21 cellular contexts compared by ENCODE assay signal in the genomic region with DNA sequence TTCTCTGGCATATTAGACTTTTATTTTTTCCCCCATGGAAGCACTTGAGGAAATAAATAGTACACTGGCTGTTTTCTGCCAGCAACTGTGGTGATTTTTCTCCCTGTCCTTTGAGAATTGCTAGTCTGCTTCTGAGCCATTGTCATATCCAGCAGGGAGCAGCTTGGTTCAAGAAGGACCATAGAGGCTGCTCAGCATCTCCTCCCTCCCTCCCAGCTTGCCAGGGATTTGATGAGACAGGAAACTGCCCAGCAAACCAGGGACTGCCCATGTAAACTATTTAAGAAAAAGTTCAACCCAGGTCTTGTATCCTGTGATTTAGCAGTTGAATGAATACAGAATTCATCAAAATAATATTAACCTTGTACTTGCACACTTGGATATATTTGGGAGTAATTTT. TPM values are rescaled to one million over a fixed set of nuclear protein-coding genes. Genes with fewer than 3 reads are reported as not detected.
A peak's percentile ranks its signal among the peaks of the same experiment; 100 is the strongest.
DNase-seq lines count a peak whose midpoint lies in the region; ATAC-seq and TF ChIP-seq lines count a peak whose summit lies in the region.
"Had no signal": no experiment of that assay in that cellular context is flagged by ENCODE, and none has a peak within 500 bp of the region (broad histone marks: within the 10 kb centered on the region; RNA-seq: fewer than 3 reads in every experiment).

No MANE protein-coding gene starts in this region.

- intact Hi-C loops in CD4-positive, alpha-beta T cell (cut with DNase I, micrococcal nuclease): loop anchor here in 1 of 2 experiments (5.0 kb wide), 1 partner anchor 67 kb away; no protein-coding TSS in a partner anchor
- intact Hi-C loops in activated T-helper 2 cell treated with anti-CD3 and anti-CD28 coated beads, Interferon-gamma antibody, Interleukin-2, Interleukin-4, amounts not matched to agents 10 μg/mL and 5 μg/mL and 100 μg/mL, durations not matched to agents 14 hours and 24 hours and 36 hours (cut with micrococcal nuclease): loop anchor here (2.0 kb wide), 2 partner anchors 39 to 67 kb away; a partner anchor contains a TSS
- intact Hi-C loops in heart right ventricle (cut with DNase I): loop anchor here in 1 of 10 donors (10.0 kb wide), 1 partner anchor 69 kb away; no protein-coding TSS in a partner anchor

- H3K27me3 ChIP-seq in CD4-positive, alpha-beta T cell (ENCODE audit: control insufficient read depth, insufficient read depth, low read length): no peaks in the 10 kb centered on the region
- peaks cover 0 to 39% (median 0%) of the 10 kb centered on the region in 7 donors for H3K27me3 ChIP-seq in heart right ventricle
- H3K27me3 ChIP-seq: BE2C, body of pancreas, colonic mucosa, gastrocnemius medialis had no signal

- peaks cover 0 to 21% (median 5%) of the 10 kb centered on the region in 9 donors for H3K4me1 ChIP-seq in heart right ventricle
- H3K4me1 ChIP-seq: colonic mucosa had no signal

- POLR2A ChIA-PET in CD4-positive, alpha-beta T cell (lab: Charles Lee): no interaction called here

- no peaks in the 10 kb centered on the region for H3K27me3 Mint-ChIP-seq in CD4-positive, alpha-beta T cell
- no peaks in the 10 kb centered on the region for H3K27me3 Mint-ChIP-seq in activated T-helper 2 cell treated with anti-CD3 and anti-CD28 coated beads, Interferon-gamma antibody, Interleukin-2, Interleukin-4, amounts not matched to agents 10 μg/mL and 5 μg/mL and 100 μg/mL, durations not matched to agents 14 hours and 24 hours and 36 hours (ENCODE audit: low read depth)
- no peaks in the 10 kb centered on the region for H3K27me3 Mint-ChIP-seq in memory B cell

- no peaks in the 10 kb centered on the region for H3K9me3 Mint-ChIP-seq in CD4-positive, alpha-beta T cell
- H3K9me3 Mint-ChIP-seq in activated T-helper 2 cell treated with anti-CD3 and anti-CD28 coated beads, Interferon-gamma antibody, Interleukin-2, Interleukin-4, amounts not matched to agents 10 μg/mL and 5 μg/mL and 100 μg/mL, durations not matched to agents 14 hours and 24 hours and 36 hours: no peaks in the 10 kb centered on the region
- no peaks in the 10 kb centered on the region for H3K9me3 Mint-ChIP-seq in memory B cell

- peaks cover 0 to 72% (median 6%) of the 10 kb centered on the region in 9 donors for H3K36me3 ChIP-seq in heart right ventricle

- TF ChIP-seq POLR2A in GM18505 (IDR thresholded peaks at IDR 0.05; ENCODE audit: borderline replicate concordance, extremely low read depth, insufficient read depth, insufficient read length): no peak

- DNase-seq in ACHN: peak; percentile 22
- no peak for DNase-seq in CD4-positive, alpha-beta T cell
- no peak for DNase-seq in activated T-helper 2 cell treated with anti-CD3 and anti-CD28 coated beads, Interferon-gamma antibody, Interleukin-2, Interleukin-4, amounts not matched to agents 10 μg/mL and 5 μg/mL and 100 μg/mL, durations not matched to agents 14 hours and 24 hours and 36 hours (ENCODE audit: low spot score)
- no peak for DNase-seq in memory B cell (ENCODE audit: low spot score in 2 of 2)
- DNase-seq in NCI-H524 treated with DMSO at 0.1 percent for 48 hours (lab: John Stamatoyannopoulos, UW): no peak
- no peak for DNase-seq in heart right ventricle
- DNase-seq in NOMO-1 treated with dmso at 0.1 percent for 144 hours (lab: John Stamatoyannopoulos, UW; ENCODE audit: unreplicated experiment): no peak
- DNase-seq: activated naive CD4-positive, alpha-beta T cell treated with anti-CD3 and anti-CD28 coated beads, Interleukin-2, amount 50 U/mL, for 16 hours; BE2C; body of pancreas; colonic mucosa; gastrocnemius medialis; Karpas-422; left lung; NCI-H1092 treated with DMSO at 0.1 percent for 48 hours; NCI-H2081; NCI-H510A; SHP77 treated with DMSO at 0.1 percent for 48 hours; stimulated activated CD4-positive, alpha-beta T cell treated with anti-CD3 and anti-CD28 coated beads, Interleukin-4, amount 100 ng/mL, for 4 hours had no signal

- peak overlapping the region; percentile 81 for H3K27ac Mint-ChIP-seq in CD4-positive, alpha-beta T cell
- peak overlapping the region; percentile 78 for H3K27ac Mint-ChIP-seq in activated T-helper 2 cell treated with anti-CD3 and anti-CD28 coated beads, Interferon-gamma antibody, Interleukin-2, Interleukin-4, amounts not matched to agents 10 μg/mL and 5 μg/mL and 100 μg/mL, durations not matched to agents 14 hours and 24 hours and 36 hours
- H3K27ac Mint-ChIP-seq in memory B cell: peak overlapping the region; percentile 80

- in situ Hi-C loops in ACHN (cut with HindIII; ENCODE audit: low pct_ligation_motif_present, low pct_unique_long_range_greater_than_20kb, low sequenced_read_pairs): no loop called here

- CTCF ChIA-PET in CD4-positive, alpha-beta T cell (lab: Charles Lee): interaction anchor here (1.2 to 2.3 kb wide), 3 partner anchors 10 to 101 kb away, joined by 3 to 8 read pairs (median 3); no protein-coding TSS in a partner anchor

- H3K9me3 ChIP-seq in CD4-positive, alpha-beta T cell (ENCODE audit: control insufficient read depth, low read length): no peaks in the 10 kb centered on the region
- no peaks in the 10 kb centered on the region for H3K9me3 ChIP-seq in heart right ventricle
- H3K9me3 ChIP-seq: BE2C, body of pancreas, colonic mucosa, gastrocnemius medialis, left lung had no signal

- ATAC-seq in CD4-positive, alpha-beta T cell (ENCODE audit: poor library complexity): no peak
- ATAC-seq in memory B cell (ENCODE audit: low read depth): no peak
- ATAC-seq in GM18505 (IDR thresholded peaks at IDR 0.05; ENCODE audit: unreplicated experiment): no peak
- ATAC-seq in heart right ventricle: no peak
- ATAC-seq: body of pancreas, gastrocnemius medialis, left lung had no signal

- no peak overlapping the region for H3K27ac ChIP-seq in CD4-positive, alpha-beta T cell (ENCODE audit: low read depth, low read length)
- no peak overlapping the region for H3K27ac ChIP-seq in heart right ventricle
- H3K27ac ChIP-seq: body of pancreas, colonic mucosa, epithelial cell of prostate, gastrocnemius medialis, left lung had no signal

- no peak overlapping the region for H3K4me3 Mint-ChIP-seq in CD4-positive, alpha-beta T cell
- H3K4me3 Mint-ChIP-seq in activated T-helper 2 cell treated with anti-CD3 and anti-CD28 coated beads, Interferon-gamma antibody, Interleukin-2, Interleukin-4, amounts not matched to agents 10 μg/mL and 5 μg/mL and 100 μg/mL, durations not matched to agents 14 hours and 24 hours and 36 hours (ENCODE audit: low read depth): no peak overlapping the region
- no peak overlapping the region for H3K4me3 Mint-ChIP-seq in memory B cell

- H3K36me3 Mint-ChIP-seq in CD4-positive, alpha-beta T cell (ENCODE audit: low read depth): peaks cover 62% of the 10 kb centered on the region
- peaks cover 60% of the 10 kb centered on the region for H3K36me3 Mint-ChIP-seq in activated T-helper 2 cell treated with anti-CD3 and anti-CD28 coated beads, Interferon-gamma antibody, Interleukin-2, Interleukin-4, amounts not matched to agents 10 μg/mL and 5 μg/mL and 100 μg/mL, durations not matched to agents 14 hours and 24 hours and 36 hours (ENCODE audit: low read depth)
- peaks cover 8% of the 10 kb centered on the region for H3K36me3 Mint-ChIP-seq in memory B cell

- H3K4me3 ChIP-seq in heart right ventricle: no peak overlapping the region
- H3K4me3 ChIP-seq: body of pancreas, colonic mucosa, gastrocnemius medialis, left lung had no signal

- TF ChIP-seq CTCF in CD4-positive, alpha-beta T cell (IDR thresholded peaks at IDR 0.05): no peak
- peak in 1 of 9 donors; percentile 3 for TF ChIP-seq CTCF in heart right ventricle (IDR thresholded peaks at IDR 0.05)

- H3K4me1 Mint-ChIP-seq in CD4-positive, alpha-beta T cell (ENCODE audit: low read depth): peaks cover 37% of the 10 kb centered on the region
- peaks cover 55% of the 10 kb centered on the region for H3K4me1 Mint-ChIP-seq in activated T-helper 2 cell treated with anti-CD3 and anti-CD28 coated beads, Interferon-gamma antibody, Interleukin-2, Interleukin-4, amounts not matched to agents 10 μg/mL and 5 μg/mL and 100 μg/mL, durations not matched to agents 14 hours and 24 hours and 36 hours (ENCODE audit: low read depth)
- H3K4me1 Mint-ChIP-seq in memory B cell: peaks cover 16% of the 10 kb centered on the region

RNA-seq across cellular contexts. Expression of a gene that starts 39.5 kb away (rescaled TPM):
- total RNA-seq in CD4-positive, alpha-beta T cell: 10 to 100 TPM; 16.0 to 18.3 TPM
- 201 and 204 TPM in 2 replicates for total RNA-seq in activated T-helper 2 cell treated with anti-CD3 and anti-CD28 coated beads, Interferon-gamma antibody, Interleukin-2, Interleukin-4, amounts not matched to agents 10 μg/mL and 5 μg/mL and 100 μg/mL, durations not matched to agents 14 hours and 24 hours and 36 hours
- total RNA-seq in heart right ventricle: 10 to 100 TPM; 59.8 to 84.2 (median 72.5) TPM
- polyA plus RNA-seq in heart right ventricle: 10 to 100 TPM; 53.8 to 59.9 TPM
